Comparison of ENCODE assay signal across 8 cellular contexts in genomic region chr11:77609234-77609633, GRCh38.
"Had no signal": no experiment of that assay in that cellular context is flagged by ENCODE, and none has a peak within 500 bp of the region (broad histone marks: within the 10 kb centered on the region; RNA-seq: fewer than 3 reads in every experiment).

No MANE protein-coding gene starts in this region.

- H3K4me3 ChIP-seq: GM23338, K562 had no signal

- ATAC-seq: GM23338, K562 had no signal

- H2AFZ ChIP-seq: GM23338 had no signal

- FAIRE-seq: H1, H54, HTR-8/SVneo, K562 had no signal

- H3K4me2 ChIP-seq: GM23338 had no signal

- DNase-seq: H9, HCEC 1CT, IMR-90 had no signal
